Comparison of ENCODE assay signal across 23 cellular contexts in the genomic region with DNA sequence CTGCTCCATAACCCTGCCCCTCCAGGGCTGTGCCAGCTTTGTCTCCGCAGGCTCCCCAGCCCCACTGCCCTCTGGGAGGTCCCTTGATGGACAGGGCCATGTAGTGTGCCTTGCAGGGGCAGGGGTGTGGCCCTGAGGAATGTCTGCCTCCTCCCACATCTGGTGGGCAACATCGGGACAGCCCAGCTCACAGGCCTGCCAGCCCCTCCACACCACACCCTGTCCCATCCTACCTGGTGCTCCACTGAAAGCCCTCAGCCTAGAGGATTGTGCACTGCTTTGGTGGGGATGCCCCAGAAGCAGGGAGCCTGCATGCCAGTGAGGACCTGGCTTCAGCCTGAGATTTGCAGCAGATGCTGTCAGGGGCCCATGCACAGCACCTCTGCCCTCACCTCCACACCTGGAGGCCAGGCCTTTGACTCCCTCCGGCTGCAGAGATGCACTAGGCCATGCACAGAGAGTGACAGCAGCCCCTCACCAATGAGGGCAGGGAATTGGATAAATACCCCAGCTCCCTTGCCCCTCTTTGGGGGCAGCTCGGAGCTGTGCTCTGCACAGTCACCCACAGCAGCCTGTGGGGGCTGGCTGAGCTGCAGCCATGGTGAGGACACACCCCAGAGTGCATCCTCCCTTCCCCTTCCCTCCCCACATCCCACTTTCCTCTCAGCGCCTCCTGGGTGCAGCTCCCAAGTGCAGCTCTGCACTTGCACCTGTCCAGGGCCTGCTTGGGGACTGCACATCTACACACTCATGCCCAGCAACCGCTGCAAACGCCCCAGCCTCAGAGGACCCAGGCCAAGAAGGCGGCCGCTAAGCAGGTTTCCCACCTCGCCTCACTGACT. TPM values are rescaled to one million over a fixed set of nuclear protein-coding genes. Genes with fewer than 3 reads are reported as not detected.
DNase-seq lines count a peak whose midpoint lies in the region; ATAC-seq and TF ChIP-seq lines count a peak whose summit lies in the region.
"Had no signal": no experiment of that assay in that cellular context is flagged by ENCODE, and none has a peak within 500 bp of the region (broad histone marks: within the 10 kb centered on the region; RNA-seq: fewer than 3 reads in every experiment).

No MANE protein-coding gene starts in this region.

- no peaks in the 10 kb centered on the region for H3K9me3 ChIP-seq in BE2C
- H3K9me3 ChIP-seq: body of pancreas, thoracic aorta had no signal

- no peak for TF ChIP-seq CTCF in BE2C (IDR thresholded peaks at IDR 0.05; ENCODE audit: low read depth, low read length)

- DNase-seq in BE2C (peak; percentile 5), H7 (peak; percentile 39), left lobe of liver (ENCODE audit: low spot score) (peak; percentile 40), sciatic nerve (ENCODE audit: low spot score) (peak; percentile 39), NCI-H2196 treated with DMSO at 0.1 percent for 48 hours (lab: John Stamatoyannopoulos, UW; ENCODE audit: unreplicated experiment) (no peak)
- DNase-seq: AML-193, COR-L47, cortex of kidney, EL, hippocampal formation, Karpas-422, mesenchymal stem cell, NCI-H1048, NCI-H2081 treated with DMSO at 0.1 percent for 48 hours, NCI-H510A treated with DMSO at 0.1 percent for 48 hours had no signal

- H3K27me3 ChIP-seq in BE2C: no peaks in the 10 kb centered on the region
- no peaks in the 10 kb centered on the region for H3K27me3 ChIP-seq in H7 (ENCODE audit: control insufficient read depth, insufficient read depth, low read length)
- H3K27me3 ChIP-seq: body of pancreas had no signal

- H3K36me3 ChIP-seq in BE2C: no peaks in the 10 kb centered on the region
- no peaks in the 10 kb centered on the region for H3K36me3 ChIP-seq in H7 (replicated peaks; ENCODE audit: control insufficient read depth, insufficient read depth, low read length)
- H3K36me3 ChIP-seq: thoracic aorta had no signal

- ATAC-seq in left lobe of liver: no peak
- no peak for ATAC-seq in sciatic nerve
- no peak for ATAC-seq in GM21825 (IDR thresholded peaks at IDR 0.05; ENCODE audit: unreplicated experiment)
- no peak for ATAC-seq in HG02938 (IDR thresholded peaks at IDR 0.05; ENCODE audit: unreplicated experiment)
- ATAC-seq in GM19467 (IDR thresholded peaks at IDR 0.05; ENCODE audit: unreplicated experiment): no peak
- ATAC-seq: activated naive CD4-positive, alpha-beta T cell treated with anti-CD3 and anti-CD28 coated beads, Interleukin-2, amount 50 U/mL, for 72 hours; body of pancreas had no signal

- intact Hi-C loops in sciatic nerve (cut with DNase I): no loop called here

- no peaks in the 10 kb centered on the region for H3K4me1 ChIP-seq in BE2C
- H3K4me1 ChIP-seq: body of pancreas had no signal

- H3K4me3 ChIP-seq in BE2C (ENCODE audit: low read depth, low read length) (no peak overlapping the region), H7 (ENCODE audit: insufficient read depth, low read depth, low read length) (no peak overlapping the region)
- H3K4me3 ChIP-seq: body of pancreas, thoracic aorta had no signal

RNA-seq across cellular contexts. Expression of gene C3orf22, which starts 2.7 kb away (rescaled TPM):
- polyA plus RNA-seq in BE2C (2012; ENCODE audit: insufficient read depth, insufficient read length, low read depth): not detected
- not detected in 2 replicates for total RNA-seq in H7 (2014; rRNA removed; shearing (Covaris generic))
- total RNA-seq in left lobe of liver: not detected
- not detected for total RNA-seq in sciatic nerve
- total RNA-seq: activated naive CD4-positive, alpha-beta T cell treated with anti-CD3 and anti-CD28 coated beads, Interleukin-2, amount 50 U/mL, for 72 hours; body of pancreas; endothelial cell of umbilical vein; thoracic aorta had no signal
- polyA plus RNA-seq: endothelial cell of umbilical vein, keratinocyte had no signal

RNA-seq across cellular contexts. Expression of gene CHST13, which starts 32.1 kb away (rescaled TPM):
- not detected for polyA plus RNA-seq in BE2C (2012; ENCODE audit: insufficient read depth, insufficient read length, low read depth)
- 2.5 and 2.8 TPM in 2 replicates for total RNA-seq in H7 (2014; rRNA removed; shearing (Covaris generic))
- total RNA-seq in left lobe of liver (43.8 TPM), sciatic nerve (0.89 TPM)
- total RNA-seq: activated naive CD4-positive, alpha-beta T cell treated with anti-CD3 and anti-CD28 coated beads, Interleukin-2, amount 50 U/mL, for 72 hours; endothelial cell of umbilical vein; thoracic aorta had no signal
- polyA plus RNA-seq: keratinocyte had no signal

RNA-seq across cellular contexts. Expression of gene UROC1, which starts 38.4 kb away (rescaled TPM):
- polyA plus RNA-seq in BE2C (2012; ENCODE audit: insufficient read depth, insufficient read length, low read depth): not detected
- total RNA-seq in H7 (2014; rRNA removed; shearing (Covaris generic)): not detected in 2 replicates
- 112 TPM for total RNA-seq in left lobe of liver
- not detected for total RNA-seq in sciatic nerve
- total RNA-seq: activated naive CD4-positive, alpha-beta T cell treated with anti-CD3 and anti-CD28 coated beads, Interleukin-2, amount 50 U/mL, for 72 hours; body of pancreas; endothelial cell of umbilical vein; thoracic aorta had no signal
- polyA plus RNA-seq: endothelial cell of umbilical vein, keratinocyte had no signal

Comparison
In these comparisons a context has a peak if more than half of its experiments do, and no peak if none do; other contexts are left out.
1. RNA of gene CHST13, which starts 32.1 kb away (total RNA-seq): 43.8 TPM in left lobe of liver (single experiment); 2.5 to 2.8 TPM in H7 and 0.89 TPM in sciatic nerve (single experiment); every median in the first group is over 10 times any median in the second.
2. RNA of gene UROC1, which starts 38.4 kb away (total RNA-seq): 112 TPM in left lobe of liver (single experiment); not detected in H7 and not detected in sciatic nerve (single experiment); every median in the first group is over 100 times any median in the second.